ENCODE assay signal across 13 cellular contexts in genomic region chr5:16536246-16536645, GRCh38.
DNase-seq lines count a peak whose midpoint lies in the region; ATAC-seq, FAIRE-seq and TF ChIP-seq lines count a peak whose summit lies in the region.
"Had no signal": no experiment of that assay in that cellular context is flagged by ENCODE, and none has a peak within 500 bp of the region (broad histone marks: within the 10 kb centered on the region; RNA-seq: fewer than 3 reads in every experiment).

No MANE protein-coding gene starts in this region.

- dilution Hi-C loops in keratinocyte (cut with MboI; ENCODE audit: extremely low pct_ligation_motif_present, low sequenced_read_pairs), result no loop called here

- H3K4me3 ChIP-seq in A549 (no peak overlapping the region), keratinocyte (ENCODE audit: control insufficient read depth in 2 of 3, extremely low read depth in 1 of 3, insufficient read depth in 2 of 3, low read depth in 1 of 3, low read length in 3 of 3) (no peak overlapping the region)

- H3K9me1 ChIP-seq in keratinocyte (ENCODE audit: control insufficient read depth, extremely low read depth, insufficient read depth, low read length), result no peaks in the 10 kb centered on the region

- TF ChIP-seq POLR2A in A549 (IDR thresholded peaks at IDR 0.05; ENCODE audit: low read length), result no peak

- 32% methylated on average over 6 of the region's 6 CpGs for WGBS in A549 (ENCODE audit: missing lambda C conversion rate)

- POLR2A ChIA-PET in A549 (lab: Yijun Ruan, JAX), result no interaction called here

- FAIRE-seq in A549 (lab: Jason Lieb, UNC) (no peak), keratinocyte (lab: Jason Lieb, UNC) (peak; percentile 56)

- peak overlapping the region; percentile 30 for H2AFZ ChIP-seq in keratinocyte (ENCODE audit: control insufficient read depth, low read length)

- CTCF ChIA-PET in A549 (lab: Yijun Ruan, JAX), result interaction anchor here (0.9 to 3.3 kb wide), 3 partner anchors 15 to 80 kb away, joined by 3 to 21 read pairs (median 7); no protein-coding TSS in a partner anchor

- DNase-seq in A549 (ENCODE audit: low read depth in 1 of 2, low spot score in 1 of 2) (peak in 1 of 2 experiments; percentile 16), HCEC 1CT (peak; percentile 83), keratinocyte (ENCODE audit: low read depth, low spot score) (peak; percentile 50), DMS79 (lab: John Stamatoyannopoulos, UW) (no peak), T-helper 1 cell (no peak), ureter (ENCODE audit: low spot score) (no peak)
- DNase-seq in activated T-cell treated with anti-CD3 and anti-CD28 coated beads, Interleukin-2, amount 50 U/mL, for 48 hours, result no peak
- DNase-seq: DMS153, NCI-H1105 treated with DMSO at 0.1 percent for 48 hours, OCI-M1 had no signal

- no peak overlapping the region; a peak in 1 of 6 replicates for H3K27ac ChIP-seq in A549
- peak overlapping the region; percentile 38 for H3K27ac ChIP-seq in angular gyrus (ENCODE audit: low read depth, low read length)
- no peak overlapping the region for H3K27ac ChIP-seq in keratinocyte (ENCODE audit: control insufficient read depth, insufficient read depth, low read length)

- no peaks in the 10 kb centered on the region for H3K36me3 ChIP-seq in keratinocyte (ENCODE audit: control insufficient read depth in 2 of 2, extremely low read depth in 1 of 2, insufficient read depth in 2 of 2, low read length in 2 of 2)

- H3K4me1 ChIP-seq in A549 (peaks cover 16% of the 10 kb centered on the region), keratinocyte (ENCODE audit: control insufficient read depth, extremely low read depth, insufficient read depth, low read length) (peaks cover 33% of the 10 kb centered on the region)

- H3K27me3 ChIP-seq in keratinocyte (ENCODE audit: control insufficient read depth, extremely low read depth, insufficient read depth, low read length), result no peaks in the 10 kb centered on the region

- no peak overlapping the region for H3K9ac ChIP-seq in keratinocyte (ENCODE audit: control insufficient read depth, extremely low read depth, insufficient read depth, low read length)

- TF ChIP-seq EP300 in A549 (IDR thresholded peaks at IDR 0.05), result no peak

- no peak overlapping the region for H3K4me2 ChIP-seq in A549
- peak overlapping the region; percentile 30 for H3K4me2 ChIP-seq in keratinocyte (ENCODE audit: control insufficient read depth, extremely low read depth, insufficient read depth, low read depth, low read length)

- ATAC-seq in A549, result peak in 1 of 2 experiments; percentile 31; a peak in 2 of 6 replicates
- ATAC-seq: activated CD4-positive, CD25-positive, alpha-beta regulatory T cell treated with anti-CD3 and anti-CD28 coated beads, Interleukin-2, amount 50 U/mL, for 24 hours; HCT116 had no signal

- TF ChIP-seq CTCF in A549 (IDR thresholded peaks at IDR 0.05) (no peak), keratinocyte (optimal IDR thresholded peaks at IDR 0.05 in 1 of 3, IDR thresholded peaks at IDR 0.05 in 1 of 3, conservative IDR thresholded peaks at IDR 0.05 in 1 of 3; ENCODE audit: extremely low read depth in 1 of 3, insufficient read depth in 2 of 3, low read length in 3 of 3) (no peak)

- H3K9me3 ChIP-seq in A549 (no peaks in the 10 kb centered on the region), keratinocyte (ENCODE audit: control insufficient read depth, low read depth, low read length) (no peaks in the 10 kb centered on the region)

- no peaks in the 10 kb centered on the region for H3K79me2 ChIP-seq in keratinocyte (ENCODE audit: control insufficient read depth, insufficient read depth, low read length)

- H4K20me1 ChIP-seq in keratinocyte (ENCODE audit: control insufficient read depth, extremely low read depth, insufficient read depth, low read length), result no peaks in the 10 kb centered on the region

- no peak for TF ChIP-seq RAD21 in A549 (conservative IDR thresholded peaks at IDR 0.05 in 1 of 2, IDR thresholded peaks at IDR 0.05 in 1 of 2)

TF ChIP-seq in A549, 52 proteins besides CTCF, POLR2A, EP300 and RAD21:
- no peak for TF ChIP-seq USF2 (IDR thresholded peaks at IDR 0.05)
- TF ChIP-seq JUN (IDR thresholded peaks at IDR 0.05), result no peak
- no peak for TF ChIP-seq HDAC2 (IDR thresholded peaks at IDR 0.05)
- TF ChIP-seq MAFK (IDR thresholded peaks at IDR 0.05; ENCODE audit: partially characterized antibody), result peak; percentile 34
TF ChIP-seq in A549: peak in this region for 1.

Comparison
In these comparisons a context has a peak if more than half of its experiments do, and no peak if none do; other contexts are left out.
1. DNase-seq: peak in HCEC 1CT (single experiment) and keratinocyte (single experiment); none in DMS79 (single experiment), T-helper 1 cell (0 of 5), activated T-cell treated with anti-CD3 and anti-CD28 coated beads, Interleukin-2, amount 50 U/mL, for 48 hours (0 of 2) and ureter (single experiment).